ENCODE assay signal across 9 cellular contexts in genomic region chr6:134938896-134939295, GRCh38. TPM values are rescaled to one million over a fixed set of nuclear protein-coding genes. Genes with fewer than 3 reads are reported as not detected.
DNase-seq lines count a peak whose midpoint lies in the region; ATAC-seq lines count a peak whose summit lies in the region.
"Had no signal": no experiment of that assay in that cellular context is flagged by ENCODE, and none has a peak within 500 bp of the region (broad histone marks: within the 10 kb centered on the region; RNA-seq: fewer than 3 reads in every experiment).

No MANE protein-coding gene starts in this region.

- H3K4me3 ChIP-seq in MG63: no peak overlapping the region

- no peaks in the 10 kb centered on the region for H3K9me3 Mint-ChIP-seq in T-helper 2 cell treated with Interferon-gamma antibody and Interleukin-4, amounts not matched to agents 5 μg/mL and 100 μg/mL, for 36 hours

- H3K4me1 Mint-ChIP-seq in T-helper 2 cell treated with Interferon-gamma antibody and Interleukin-4, amounts not matched to agents 5 μg/mL and 100 μg/mL, for 36 hours (ENCODE audit: low read depth): peaks cover 7% of the 10 kb centered on the region

- no peak overlapping the region for H3K4me3 Mint-ChIP-seq in T-helper 2 cell treated with Interferon-gamma antibody and Interleukin-4, amounts not matched to agents 5 μg/mL and 100 μg/mL, for 36 hours

- no peaks in the 10 kb centered on the region for H3K9me3 ChIP-seq in MG63

- ATAC-seq in GM19395 (IDR thresholded peaks at IDR 0.05; ENCODE audit: unreplicated experiment) (peak; percentile 82), HG03460 (IDR thresholded peaks at IDR 0.05; ENCODE audit: unreplicated experiment) (no peak)

- peak; percentile 65 for DNase-seq in T-helper 2 cell treated with Interferon-gamma antibody and Interleukin-4, amounts not matched to agents 5 μg/mL and 100 μg/mL, for 36 hours (ENCODE audit: low spot score)
- DNase-seq in astrocyte of the hippocampus (ENCODE audit: low read depth, low spot score) (peak; percentile 15), iPS-NIHi11 (ENCODE audit: low spot score) (no peak), COR-L47 (lab: John Stamatoyannopoulos, UW) (no peak), MG63 (no peak)
- peak; percentile 55 to 67 for DNase-seq in stimulated activated CD8-positive, alpha-beta memory T cell treated with anti-CD3 and anti-CD28 coated beads, Interleukin-15, amount 100 ng/mL, for 48 hours (ENCODE audit: low read depth in 2 of 2)
- DNase-seq: midbrain had no signal

- H3K36me3 Mint-ChIP-seq in T-helper 2 cell treated with Interferon-gamma antibody and Interleukin-4, amounts not matched to agents 5 μg/mL and 100 μg/mL, for 36 hours (ENCODE audit: low read depth): no peaks in the 10 kb centered on the region

- peak overlapping the region; percentile 56 for H3K27ac Mint-ChIP-seq in T-helper 2 cell treated with Interferon-gamma antibody and Interleukin-4, amounts not matched to agents 5 μg/mL and 100 μg/mL, for 36 hours

- no peaks in the 10 kb centered on the region for H3K27me3 Mint-ChIP-seq in T-helper 2 cell treated with Interferon-gamma antibody and Interleukin-4, amounts not matched to agents 5 μg/mL and 100 μg/mL, for 36 hours (ENCODE audit: low read depth)

- H3K27me3 ChIP-seq in MG63: no peaks in the 10 kb centered on the region

- H3K36me3 ChIP-seq in MG63: no peaks in the 10 kb centered on the region

RNA-seq across cellular contexts. Expression of gene ALDH8A1, which starts 11.0 kb away (rescaled TPM):
- total RNA-seq in MG63 (2014; rRNA removed; shearing (Covaris generic); ENCODE audit: low replicate concordance): 0.10 TPM in 1 of 2 replicates, not detected in the other

Comparison
In these comparisons a context has a peak if more than half of its experiments do, and no peak if none do; other contexts are left out.
1. DNase-seq: peak in T-helper 2 cell treated with Interferon-gamma antibody and Interleukin-4, amounts not matched to agents 5 μg/mL and 100 μg/mL, for 36 hours (single experiment), astrocyte of the hippocampus (single experiment) and stimulated activated CD8-positive, alpha-beta memory T cell treated with anti-CD3 and anti-CD28 coated beads, Interleukin-15, amount 100 ng/mL, for 48 hours (2 of 2); none in iPS-NIHi11 (single experiment), COR-L47 (single experiment) and MG63 (single experiment).